ENCODE assay signal across 1 cellular context in genomic region chr19:1813837-1814217, GRCh38.
A peak's percentile ranks its signal among the peaks of the same experiment; 100 is the strongest.
TF ChIP-seq lines count a peak whose summit lies in the region.

No MANE protein-coding gene starts in this region.

TF ChIP-seq in K562, 482 proteins besides CTCF, POLR2A, EP300 and RAD21:
- TF ChIP-seq, protein P1, sequence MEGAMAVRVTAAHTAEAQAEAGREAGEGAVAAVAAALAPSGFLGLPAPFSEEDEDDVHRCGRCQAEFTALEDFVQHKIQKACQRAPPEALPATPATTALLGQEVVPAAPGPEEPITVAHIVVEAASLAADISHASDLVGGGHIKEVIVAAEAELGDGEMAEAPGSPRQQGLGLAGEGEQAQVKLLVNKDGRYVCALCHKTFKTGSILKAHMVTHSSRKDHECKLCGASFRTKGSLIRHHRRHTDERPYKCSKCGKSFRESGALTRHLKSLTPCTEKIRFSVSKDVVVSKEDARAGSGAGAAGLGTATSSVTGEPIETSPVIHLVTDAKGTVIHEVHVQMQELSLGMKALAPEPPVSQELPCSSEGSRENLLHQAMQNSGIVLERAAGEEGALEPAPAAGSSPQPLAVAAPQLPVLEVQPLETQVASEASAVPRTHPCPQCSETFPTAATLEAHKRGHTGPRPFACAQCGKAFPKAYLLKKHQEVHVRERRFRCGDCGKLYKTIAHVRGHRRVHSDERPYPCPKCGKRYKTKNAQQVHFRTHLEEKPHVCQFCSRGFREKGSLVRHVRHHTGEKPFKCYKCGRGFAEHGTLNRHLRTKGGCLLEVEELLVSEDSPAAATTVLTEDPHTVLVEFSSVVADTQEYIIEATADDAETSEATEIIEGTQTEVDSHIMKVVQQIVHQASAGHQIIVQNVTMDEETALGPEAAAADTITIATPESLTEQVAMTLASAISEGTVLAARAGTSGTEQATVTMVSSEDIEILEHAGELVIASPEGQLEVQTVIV (CRISPR knock-in tag; IDR thresholded peaks at IDR 0.05; ENCODE audit: borderline replicate concordance) = no peak
- no peak for TF ChIP-seq EWSR1 (IDR thresholded peaks at IDR 0.05; ENCODE audit: borderline replicate concordance, low read depth, partially characterized antibody)
- no peak for TF ChIP-seq AFF1 (IDR thresholded peaks at IDR 0.05; ENCODE audit: low read depth in 1 of 2, partially characterized antibody in 2 of 2)
- peak; percentile 50; the same call in 1 of the 2 replicates for TF ChIP-seq POLR2G (IDR thresholded peaks at IDR 0.05; ENCODE audit: low read depth, low read length)
- TF ChIP-seq POLR2AphosphoS5 (IDR thresholded peaks at IDR 0.05; ENCODE audit: control insufficient read depth, insufficient read depth, low read depth, low read length) = peak; percentile 18; the same call in 1 of the 2 replicates
- TF ChIP-seq TCFL5 (CRISPR knock-in tag; conservative IDR thresholded peaks at IDR 0.05) = no peak
- TF ChIP-seq POLR2AphosphoS2 (IDR thresholded peaks at IDR 0.05; ENCODE audit: low read length) = 0 out of 2 replicates have a peak, but pooled peaks have one; percentile 8
- TF ChIP-seq GTF2A2 (tag; IDR thresholded peaks at IDR 0.05) = no peak
- TF ChIP-seq ZBTB1 (CRISPR knock-in tag; IDR thresholded peaks at IDR 0.05; ENCODE audit: borderline replicate concordance, low read depth) = no peak
- TF ChIP-seq, protein P2, sequence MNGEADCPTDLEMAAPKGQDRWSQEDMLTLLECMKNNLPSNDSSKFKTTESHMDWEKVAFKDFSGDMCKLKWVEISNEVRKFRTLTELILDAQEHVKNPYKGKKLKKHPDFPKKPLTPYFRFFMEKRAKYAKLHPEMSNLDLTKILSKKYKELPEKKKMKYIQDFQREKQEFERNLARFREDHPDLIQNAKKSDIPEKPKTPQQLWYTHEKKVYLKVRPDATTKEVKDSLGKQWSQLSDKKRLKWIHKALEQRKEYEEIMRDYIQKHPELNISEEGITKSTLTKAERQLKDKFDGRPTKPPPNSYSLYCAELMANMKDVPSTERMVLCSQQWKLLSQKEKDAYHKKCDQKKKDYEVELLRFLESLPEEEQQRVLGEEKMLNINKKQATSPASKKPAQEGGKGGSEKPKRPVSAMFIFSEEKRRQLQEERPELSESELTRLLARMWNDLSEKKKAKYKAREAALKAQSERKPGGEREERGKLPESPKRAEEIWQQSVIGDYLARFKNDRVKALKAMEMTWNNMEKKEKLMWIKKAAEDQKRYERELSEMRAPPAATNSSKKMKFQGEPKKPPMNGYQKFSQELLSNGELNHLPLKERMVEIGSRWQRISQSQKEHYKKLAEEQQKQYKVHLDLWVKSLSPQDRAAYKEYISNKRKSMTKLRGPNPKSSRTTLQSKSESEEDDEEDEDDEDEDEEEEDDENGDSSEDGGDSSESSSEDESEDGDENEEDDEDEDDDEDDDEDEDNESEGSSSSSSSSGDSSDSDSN (IDR thresholded peaks at IDR 0.05; ENCODE audit: borderline replicate concordance in 1 of 2, low read depth in 2 of 2, low read length in 2 of 2) = no peak
- TF ChIP-seq ZNF212 (CRISPR knock-in tag; IDR thresholded peaks at IDR 0.05) = no peak
- TF ChIP-seq, protein P3, sequence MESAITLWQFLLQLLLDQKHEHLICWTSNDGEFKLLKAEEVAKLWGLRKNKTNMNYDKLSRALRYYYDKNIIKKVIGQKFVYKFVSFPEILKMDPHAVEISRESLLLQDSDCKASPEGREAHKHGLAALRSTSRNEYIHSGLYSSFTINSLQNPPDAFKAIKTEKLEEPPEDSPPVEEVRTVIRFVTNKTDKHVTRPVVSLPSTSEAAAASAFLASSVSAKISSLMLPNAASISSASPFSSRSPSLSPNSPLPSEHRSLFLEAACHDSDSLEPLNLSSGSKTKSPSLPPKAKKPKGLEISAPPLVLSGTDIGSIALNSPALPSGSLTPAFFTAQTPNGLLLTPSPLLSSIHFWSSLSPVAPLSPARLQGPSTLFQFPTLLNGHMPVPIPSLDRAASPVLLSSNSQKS (CRISPR knock-in tag; IDR thresholded peaks at IDR 0.05) = no peak
- no peak for TF ChIP-seq SMAD1 (IDR thresholded peaks at IDR 0.05; ENCODE audit: low read depth, low read length, partially characterized antibody)
